Comparison of ENCODE assay signal across 17 cellular contexts in genomic region chr15:78154955-78155354, GRCh38.
"Had no signal": no experiment of that assay in that cellular context is flagged by ENCODE, and none has a peak within 500 bp of the region (broad histone marks: within the 10 kb centered on the region; RNA-seq: fewer than 3 reads in every experiment).

No MANE protein-coding gene starts in this region.

- H3K9me3 Mint-ChIP-seq: activated B cell treated with CpG ODN at 0.5 μM for 24 hours; activated naive CD8-positive, alpha-beta T cell treated with anti-CD3 and anti-CD28 coated beads, Interleukin-2, amount 10 ng/mL, durations not matched to agents 7 days and 5 days; neural crest cell had no signal

- H3K27ac Mint-ChIP-seq: activated B cell treated with CpG ODN at 0.5 μM for 24 hours; activated CD8-positive, alpha-beta T cell treated with anti-CD3 and anti-CD28 coated beads, Interleukin-2, amount 10 ng/mL, durations not matched to agents 7 days and 5 days; activated naive CD8-positive, alpha-beta T cell treated with anti-CD3 and anti-CD28 coated beads, Interleukin-2, amount 10 ng/mL, durations not matched to agents 7 days and 5 days had no signal

- H3K4me3 Mint-ChIP-seq: activated B cell treated with CpG ODN at 0.5 μM for 24 hours; activated CD8-positive, alpha-beta T cell treated with anti-CD3 and anti-CD28 coated beads, Interleukin-2, amount 10 ng/mL, durations not matched to agents 7 days and 5 days; activated naive CD8-positive, alpha-beta T cell treated with anti-CD3 and anti-CD28 coated beads, Interleukin-2, amount 10 ng/mL, durations not matched to agents 7 days and 5 days; neural crest cell had no signal

- H3K4me3 ChIP-seq: lower lobe of right lung had no signal

- H3K27me3 ChIP-seq: breast epithelium had no signal

- H3K9me3 ChIP-seq: breast epithelium, lower lobe of right lung had no signal

- H3K36me3 ChIP-seq: breast epithelium had no signal

- DNase-seq: activated B cell treated with CpG ODN at 0.5 μM for 24 hours; activated CD4-positive, alpha-beta T cell treated with anti-CD3 and anti-CD28 coated beads for 48 hours; activated CD8-positive, alpha-beta memory T cell treated with anti-CD3 and anti-CD28 coated beads, Interleukin-2, amount 50 U/mL, for 4 hours; activated CD8-positive, alpha-beta T cell treated with anti-CD3 and anti-CD28 coated beads, Interleukin-2, amount 10 ng/mL, durations not matched to agents 7 days and 5 days; activated gamma-delta T cell treated with Interleukin-2 at 50 U/mL for 16 hours; activated naive CD8-positive, alpha-beta T cell treated with anti-CD3 and anti-CD28 coated beads, Interleukin-2, amount 10 ng/mL, durations not matched to agents 7 days and 5 days; aorta; glutamatergic neuron; kidney glomerular epithelial cell; lower lobe of right lung; midbrain; stimulated activated CD4-positive, alpha-beta T cell treated with anti-CD3 and anti-CD28 coated beads, Interleukin-2, amount 100 ng/mL, for 48 hours; stimulated activated naive CD4-positive, alpha-beta T cell; substantia nigra; trophoblast cell had no signal

- H3K27me3 Mint-ChIP-seq: activated B cell treated with CpG ODN at 0.5 μM for 24 hours; activated naive CD8-positive, alpha-beta T cell treated with anti-CD3 and anti-CD28 coated beads, Interleukin-2, amount 10 ng/mL, durations not matched to agents 7 days and 5 days had no signal
